8 cellular contexts compared by ENCODE assay signal in genomic region chr12:48853228-48853688, GRCh38. TPM values are rescaled to one million over a fixed set of nuclear protein-coding genes. Genes with fewer than 3 reads are reported as not detected.
A peak's percentile ranks its signal among the peaks of the same experiment; 100 is the strongest.
DNase-seq lines count a peak whose midpoint lies in the region; ATAC-seq and TF ChIP-seq lines count a peak whose summit lies in the region.

No MANE protein-coding gene starts in this region.

- ATAC-seq in GM21390 (IDR thresholded peaks at IDR 0.05; ENCODE audit: unreplicated experiment): peak; percentile 51

- DNase-seq in NAMALWA (ENCODE audit: low spot score): peak; percentile 97
- peak; percentile 89 for DNase-seq in SK-N-DZ (ENCODE audit: low spot score)
- DNase-seq in activated naive CD4-positive, alpha-beta T cell treated with anti-CD3 and anti-CD28 coated beads, Interleukin-2, amount 50 U/mL, for 16 hours: peak; percentile 85
- DNase-seq in globus pallidus (ENCODE audit: low spot score): peak; percentile 94
- peak; percentile 84 for DNase-seq in occipital lobe (lab: John Stamatoyannopoulos, UW)
- DNase-seq in superior temporal gyrus (ENCODE audit: extremely low spot score): peak; percentile 100

- TF ChIP-seq CTCF in C4-2B (conservative IDR thresholded peaks at IDR 0.05): peak; percentile 93

- H3K27ac ChIP-seq in C4-2B: peak overlapping the region; percentile 93; the same call in 1 of the 2 replicates

RNA-seq across cellular contexts. Expression of gene DDX23, which starts 1.3 kb away (rescaled TPM):
- 127 and 137 TPM in 2 replicates for polyA plus RNA-seq in SK-N-DZ (2014; cell fraction: cytosol; rRNA removed)
- 264 and 274 TPM in 2 replicates for polyA plus RNA-seq in SK-N-DZ (2014; cell fraction: nucleus; rRNA removed)
- 48.8 TPM for total RNA-seq in occipital lobe

RNA-seq across cellular contexts. Expression of gene RND1, which starts 12.4 kb away (rescaled TPM):
- polyA plus RNA-seq in SK-N-DZ (2014; cell fraction: cytosol; rRNA removed): 0.42 TPM in 1 of 2 replicates, not detected in the other
- polyA plus RNA-seq in SK-N-DZ (2014; cell fraction: nucleus; rRNA removed): 0.07 TPM in 1 of 2 replicates, not detected in the other
- total RNA-seq in occipital lobe: 22.9 TPM

RNA-seq across cellular contexts. Expression of gene CACNB3, which starts 35.0 kb away (rescaled TPM):
- 30.7 and 39.1 TPM in 2 replicates for polyA plus RNA-seq in SK-N-DZ (2014; cell fraction: cytosol; rRNA removed)
- 86.8 and 111 TPM in 2 replicates for polyA plus RNA-seq in SK-N-DZ (2014; cell fraction: nucleus; rRNA removed)
- total RNA-seq in occipital lobe: 44.3 TPM

Comparison
In these comparisons a context has a peak if more than half of its experiments do, and no peak if none do; other contexts are left out.
1. Peak in every context shown above with its lines: DNase-seq, ATAC-seq and H3K27ac ChIP-seq.